ENCODE assay signal across 28 cellular contexts in the genomic region with DNA sequence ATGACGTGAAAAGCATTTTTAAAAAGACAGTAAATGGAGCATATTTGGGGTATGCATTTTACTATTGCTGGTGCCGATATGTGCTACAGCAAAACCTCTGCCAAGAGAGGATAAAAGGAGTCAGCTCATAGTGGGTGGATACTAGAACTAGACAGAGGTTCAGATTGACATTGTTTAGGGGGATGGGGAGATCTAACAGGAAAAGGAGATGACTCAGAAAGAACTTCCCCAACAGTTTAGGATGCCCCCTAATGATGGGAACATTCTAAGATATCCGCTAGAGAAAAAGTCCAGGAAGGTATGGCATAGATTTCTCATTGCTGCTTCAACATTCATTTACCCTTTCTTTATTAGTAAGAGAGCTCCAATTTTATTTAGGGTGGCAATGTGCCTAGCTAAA.
"Had no signal": no experiment of that assay in that cellular context is flagged by ENCODE, and none has a peak within 500 bp of the region (broad histone marks: within the 10 kb centered on the region; RNA-seq: fewer than 3 reads in every experiment).

No MANE protein-coding gene starts in this region.

- H3K36me3 Mint-ChIP-seq: activated CD4-positive, alpha-beta memory T cell treated with anti-CD3 and anti-CD28 coated beads for 36 hours; activated naive CD4-positive, alpha-beta T cell treated with anti-CD3 and anti-CD28 coated beads, Interleukin-2, amount 50 U/mL, for 72 hours; naive thymus-derived CD4-positive, alpha-beta T cell; neural progenitor cell had no signal

- H3K4me2 ChIP-seq: neural progenitor cell had no signal

- H3K4me1 Mint-ChIP-seq: activated B cell treated with CpG ODN at 0.5 μM for 24 hours; naive thymus-derived CD4-positive, alpha-beta T cell; neural progenitor cell had no signal

- DNase-seq: activated B cell treated with CpG ODN at 0.5 μM for 24 hours; activated CD4-positive, alpha-beta memory T cell treated with anti-CD3 and anti-CD28 coated beads for 36 hours; activated CD4-positive, alpha-beta T cell treated with anti-CD3 and anti-CD28 coated beads for 4 hours; activated gamma-delta T cell treated with Interleukin-2 at 50 U/mL for 16 hours; activated T-cell treated with anti-CD3 and anti-CD28 coated beads for 4 hours; adrenal gland; dorsolateral prefrontal cortex; gastrocnemius medialis; head of caudate nucleus; left cardiac atrium; mucosa of descending colon; naive thymus-derived CD4-positive, alpha-beta T cell; right lobe of liver; small intestine; stimulated activated CD4-positive, alpha-beta T cell treated with anti-CD3 and anti-CD28 coated beads, Interleukin-15, amount 100 ng/mL, for 24 hours; stimulated activated CD4-positive, alpha-beta T cell treated with anti-CD3 and anti-CD28 coated beads, Interleukin-2, amount 100 ng/mL, for 48 hours; SW 1271; T-helper 2 cell had no signal

- FAIRE-seq: bronchial epithelial cell, small intestine, urothelium cell line had no signal

- H3K9me3 ChIP-seq: adrenal gland, gastrocnemius medialis, mucosa of descending colon, right lobe of liver, tibial nerve had no signal

- H3K4me1 ChIP-seq: adrenal gland, neural progenitor cell, right lobe of liver, tibial nerve had no signal

- H3K27ac Mint-ChIP-seq: activated B cell treated with CpG ODN at 0.5 μM for 24 hours; activated CD4-positive, alpha-beta memory T cell treated with anti-CD3 and anti-CD28 coated beads for 36 hours; activated naive CD4-positive, alpha-beta T cell treated with anti-CD3 and anti-CD28 coated beads, Interleukin-2, amount 50 U/mL, for 72 hours; activated T-helper 1 cell treated with anti-CD3 and anti-CD28 coated beads, Interleukin-12 subunit alpha, Interleukin-12 subunit beta, Interleukin-2, Interleukin-4 antibody, amounts not matched to agents 30 ng/mL and 10 ng/mL and 1 ng/mL, durations not matched to agents 14 hours and 24 hours and 36 hours; naive thymus-derived CD4-positive, alpha-beta T cell; neural progenitor cell; progenitor cell of endocrine pancreas; stimulated activated naive CD8-positive, alpha-beta T cell treated with anti-CD3 and anti-CD28 coated beads, Interleukin-15, Interleukin-2, amounts not matched to agents 100 ng/mL and 50 ng/mL, for 24 hours had no signal

- H3K4me3 Mint-ChIP-seq: activated B cell treated with CpG ODN at 0.5 μM for 24 hours; activated CD4-positive, alpha-beta memory T cell treated with anti-CD3 and anti-CD28 coated beads for 36 hours; activated T-helper 1 cell treated with anti-CD3 and anti-CD28 coated beads, Interleukin-12 subunit alpha, Interleukin-12 subunit beta, Interleukin-2, Interleukin-4 antibody, amounts not matched to agents 30 ng/mL and 10 ng/mL and 1 ng/mL, durations not matched to agents 14 hours and 24 hours and 36 hours; naive thymus-derived CD4-positive, alpha-beta T cell; neural progenitor cell; stimulated activated naive CD8-positive, alpha-beta T cell treated with anti-CD3 and anti-CD28 coated beads, Interleukin-15, Interleukin-2, amounts not matched to agents 100 ng/mL and 50 ng/mL, for 24 hours had no signal

- H2AFZ ChIP-seq: neural progenitor cell had no signal

- H3K27me3 ChIP-seq: adrenal gland, dorsolateral prefrontal cortex, gastrocnemius medialis, neural progenitor cell, right lobe of liver, tibial nerve had no signal

- H3K27me3 Mint-ChIP-seq: activated B cell treated with CpG ODN at 0.5 μM for 24 hours, progenitor cell of endocrine pancreas had no signal

- H3K9me3 Mint-ChIP-seq: activated CD4-positive, alpha-beta memory T cell treated with anti-CD3 and anti-CD28 coated beads for 36 hours; activated T-helper 1 cell treated with anti-CD3 and anti-CD28 coated beads, Interleukin-12 subunit alpha, Interleukin-12 subunit beta, Interleukin-2, Interleukin-4 antibody, amounts not matched to agents 30 ng/mL and 10 ng/mL and 1 ng/mL, durations not matched to agents 14 hours and 24 hours and 36 hours; neural progenitor cell had no signal

- H3K27ac ChIP-seq: adrenal gland, dorsolateral prefrontal cortex, epithelial cell of prostate, neural progenitor cell, right lobe of liver, tibial nerve had no signal

- H3K36me3 ChIP-seq: adrenal gland, gastrocnemius medialis, neural progenitor cell, right lobe of liver, tibial nerve had no signal

- H3K4me3 ChIP-seq: adrenal gland, dorsolateral prefrontal cortex, gastrocnemius medialis, lung, mucosa of descending colon, neural progenitor cell, right lobe of liver, tibial nerve had no signal

- H3K9ac ChIP-seq: neural progenitor cell had no signal
